Comparison of ENCODE assay signal across 13 cellular contexts in genomic region chr4:174216935-174217272, GRCh38.
A peak's percentile ranks its signal among the peaks of the same experiment; 100 is the strongest.
DNase-seq lines count a peak whose midpoint lies in the region; ATAC-seq and TF ChIP-seq lines count a peak whose summit lies in the region.
"Had no signal": no experiment of that assay in that cellular context is flagged by ENCODE, and none has a peak within 500 bp of the region (broad histone marks: within the 10 kb centered on the region; RNA-seq: fewer than 3 reads in every experiment).

No MANE protein-coding gene starts in this region.

- 57 to 59% methylated on average over 13 of the region's 13 CpGs for WGBS in GM23248 (ENCODE audit: low coverage in 1 of 2, low lambda C conversion rate in 2 of 2, missing lambda C conversion rate in 2 of 2), 2 experiments

- H3K4me3 ChIP-seq in GM23248 (peak overlapping the region; percentile 69), iPS-15b (ENCODE audit: low read depth, low read length) (peak overlapping the region; percentile 44), retinal pigment epithelial cell (ENCODE audit: low read length) (peak overlapping the region; percentile 39)

- H3K9me2 ChIP-seq in GM23248 (ENCODE audit: insufficient read depth) = no peaks in the 10 kb centered on the region

- DNase-seq in GM23248 (no peak), retinal pigment epithelial cell (ENCODE audit: low read depth) (no peak), amygdala (lab: John Stamatoyannopoulos, UW) (no peak), NCI-H2081 (lab: John Stamatoyannopoulos, UW) (no peak), NCI-H510A treated with DMSO at 0.1 percent for 48 hours (lab: John Stamatoyannopoulos, UW) (no peak)
- DNase-seq in activated CD8-positive, alpha-beta memory T cell treated with anti-CD3 and anti-CD28 coated beads, Interleukin-2, amount 50 U/mL, for 48 hours = no peak
- DNase-seq: activated CD4-positive, alpha-beta T cell treated with anti-CD3 and anti-CD28 coated beads for 4 hours; activated effector memory CD4-positive, alpha-beta T cell treated with Interleukin-2 at 50 U/mL for 16 hours; CD8-positive, alpha-beta T cell; gastrocnemius medialis; mammary epithelial cell had no signal

- H3K4me1 ChIP-seq in GM23248 (ENCODE audit: insufficient read depth) = peaks cover 5% of the 10 kb centered on the region
- H3K4me1 ChIP-seq in iPS-15b (ENCODE audit: control insufficient read depth, insufficient read depth, low read length) = peaks cover 6% of the 10 kb centered on the region

- no peaks in the 10 kb centered on the region for H3K9me3 ChIP-seq in GM23248 (ENCODE audit: low read depth)
- H3K9me3 ChIP-seq in iPS-15b (ENCODE audit: control insufficient read depth, insufficient read depth, low read length) = no peaks in the 10 kb centered on the region
- H3K9me3 ChIP-seq: gastrocnemius medialis had no signal

- H3K9ac ChIP-seq in GM23248 = peak overlapping the region; percentile 50; the same call in 1 of the 2 replicates
- H3K9ac ChIP-seq in iPS-15b (ENCODE audit: low read depth, low read length) = no peak overlapping the region

- in situ Hi-C loops in GM23248 (cut with MboI) = no loop called here

- ATAC-seq in SK-N-SH treated with all-trans-retinoic acid at 6 μM for 48 hours = peak; percentile 19
- ATAC-seq: CD8-positive, alpha-beta T cell; gastrocnemius medialis had no signal

- no peak overlapping the region for H3K27ac ChIP-seq in GM23248
- H3K27ac ChIP-seq: gastrocnemius medialis had no signal

- H4K20me1 ChIP-seq in GM23248 (ENCODE audit: insufficient read depth) = no peaks in the 10 kb centered on the region

- H3K4me2 ChIP-seq in GM23248 (ENCODE audit: unreplicated experiment) = peak overlapping the region; percentile 85

- peak overlapping the region; percentile 85 for H2AFZ ChIP-seq in GM23248

- no peaks in the 10 kb centered on the region for H3K79me2 ChIP-seq in GM23248 (ENCODE audit: insufficient read depth)

- no peaks in the 10 kb centered on the region for H3F3A ChIP-seq in GM23248 (ENCODE audit: insufficient read depth)

- H3K27me3 ChIP-seq in GM23248 (replicated peaks; ENCODE audit: insufficient read depth) (peaks cover 8% of the 10 kb centered on the region; the same call in 1 of the 2 replicates), iPS-15b (ENCODE audit: control insufficient read depth, insufficient read depth, low read length) (peaks cover 99% of the 10 kb centered on the region)

- no peak for TF ChIP-seq CTCF in retinal pigment epithelial cell (conservative IDR thresholded peaks at IDR 0.05; ENCODE audit: low read depth, low read length)

- no peaks in the 10 kb centered on the region for H3K36me3 ChIP-seq in GM23248 (ENCODE audit: low read depth)
- H3K36me3 ChIP-seq in iPS-15b (ENCODE audit: control insufficient read depth, insufficient read depth, low read length) = no peaks in the 10 kb centered on the region
- H3K36me3 ChIP-seq: gastrocnemius medialis had no signal

TF ChIP-seq in SK-N-SH treated with all-trans-retinoic acid at 6 μM for 48 hours, 23 proteins besides CTCF, POLR2A, EP300 and RAD21:
- TF ChIP-seq ZC3H10 (CRISPR knock-in tag; IDR thresholded peaks at IDR 0.05) (no peak), RARB (CRISPR knock-in tag; IDR thresholded peaks at IDR 0.05) (no peak), ARNTL (CRISPR knock-in tag; IDR thresholded peaks at IDR 0.05; ENCODE audit: borderline replicate concordance, low read depth) (no peak), ZFP3 (CRISPR knock-in tag; IDR thresholded peaks at IDR 0.05) (no peak), TCF4 (CRISPR knock-in tag; IDR thresholded peaks at IDR 0.05; ENCODE audit: borderline replicate concordance) (no peak), ZNF8 (CRISPR knock-in tag; IDR thresholded peaks at IDR 0.05) (no peak), ZNF565 (CRISPR knock-in tag; conservative IDR thresholded peaks at IDR 0.05; ENCODE audit: low read depth) (no peak), POU6F1 (CRISPR knock-in tag; IDR thresholded peaks at IDR 0.05; ENCODE audit: borderline replicate concordance, low read depth) (no peak)
